23 cellular contexts compared by ENCODE assay signal in the genomic region with DNA sequence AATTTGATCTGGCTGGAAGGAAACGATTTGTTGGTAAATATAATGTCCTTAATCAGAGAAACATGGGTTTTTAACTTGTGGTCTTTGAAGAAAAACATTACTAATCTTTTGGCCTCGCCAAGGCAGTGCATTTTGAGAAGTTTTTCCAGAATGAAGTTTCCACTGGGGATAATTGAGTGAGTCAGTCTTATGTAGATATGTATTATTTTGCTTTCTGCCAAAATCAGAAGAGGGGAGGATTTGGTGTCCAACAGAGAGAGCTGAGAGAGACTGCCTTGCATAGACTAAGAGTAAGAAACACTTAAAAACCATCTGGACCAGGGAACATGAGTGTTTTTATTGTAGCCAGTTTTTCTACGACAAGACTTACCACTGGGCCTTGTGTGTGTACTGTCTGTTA.
DNase-seq lines count a peak whose midpoint lies in the region; ATAC-seq and TF ChIP-seq lines count a peak whose summit lies in the region.
"Had no signal": no experiment of that assay in that cellular context is flagged by ENCODE, and none has a peak within 500 bp of the region (broad histone marks: within the 10 kb centered on the region; RNA-seq: fewer than 3 reads in every experiment).

No MANE protein-coding gene starts in this region.

- ATAC-seq in heart right ventricle (peak in 7 of 8 donors; percentile 63 to 91 (median 85)), gastrocnemius medialis (peak; percentile 33 to 52), GM21529 (IDR thresholded peaks at IDR 0.05; ENCODE audit: unreplicated experiment) (no peak)
- ATAC-seq: activated CD4-positive, CD25-positive, alpha-beta regulatory T cell treated with anti-CD3 and anti-CD28 coated beads, Interleukin-2, amount 50 U/mL, for 24 hours; activated CD8-positive, alpha-beta T cell treated with anti-CD3 and anti-CD28 coated beads for 36 hours; left colon had no signal

- no peak for TF ChIP-seq POLR2A in gastrocnemius medialis (IDR thresholded peaks at IDR 0.05)
- no peak for TF ChIP-seq POLR2A in tibial nerve (IDR thresholded peaks at IDR 0.05)

- H3K4me3 ChIP-seq in heart right ventricle: no peak overlapping the region
- H3K4me3 ChIP-seq in gastrocnemius medialis: no peak overlapping the region
- no peak overlapping the region for H3K4me3 ChIP-seq in tibial nerve
- H3K4me3 ChIP-seq: adrenal gland had no signal

- H3K9me3 Mint-ChIP-seq in chondrocyte (ENCODE audit: low read depth) (peaks cover 3% of the 10 kb centered on the region), osteocyte (ENCODE audit: unreplicated experiment) (no peaks in the 10 kb centered on the region)
- no peaks in the 10 kb centered on the region for H3K9me3 Mint-ChIP-seq in activated T-helper 2 cell treated with anti-CD3 and anti-CD28 coated beads, Interferon-gamma antibody, Interleukin-2, Interleukin-4, amounts not matched to agents 10 μg/mL and 5 μg/mL and 100 μg/mL, durations not matched to agents 14 hours and 24 hours and 36 hours
- H3K9me3 Mint-ChIP-seq: central memory CD8-positive, alpha-beta T cell had no signal

- no peak for TF ChIP-seq CTCF in chondrocyte (IDR thresholded peaks at IDR 0.05)
- no peak for TF ChIP-seq CTCF in heart right ventricle (IDR thresholded peaks at IDR 0.05)
- TF ChIP-seq CTCF in gastrocnemius medialis (IDR thresholded peaks at IDR 0.05 in 4 of 5, conservative IDR thresholded peaks at IDR 0.05 in 1 of 5): no peak
- TF ChIP-seq CTCF in osteocyte (IDR thresholded peaks at IDR 0.05): no peak
- TF ChIP-seq CTCF in tibial nerve (IDR thresholded peaks at IDR 0.05): no peak

- H3K36me3 ChIP-seq in heart right ventricle: no peaks in the 10 kb centered on the region
- H3K36me3 ChIP-seq in gastrocnemius medialis: no peaks in the 10 kb centered on the region
- no peaks in the 10 kb centered on the region for H3K36me3 ChIP-seq in tibial nerve
- H3K36me3 ChIP-seq: adrenal gland had no signal

- in situ Hi-C loops in gastrocnemius medialis (cut with MboI; ENCODE audit: low sequenced_read_pairs in 4 of 4): no loop called here

- H3K27ac Mint-ChIP-seq in chondrocyte (ENCODE audit: unreplicated experiment) (peak overlapping the region; percentile 12), osteocyte (ENCODE audit: unreplicated experiment) (no peak overlapping the region)
- no peak overlapping the region for H3K27ac Mint-ChIP-seq in activated T-helper 2 cell treated with anti-CD3 and anti-CD28 coated beads, Interferon-gamma antibody, Interleukin-2, Interleukin-4, amounts not matched to agents 10 μg/mL and 5 μg/mL and 100 μg/mL, durations not matched to agents 14 hours and 24 hours and 36 hours
- H3K27ac Mint-ChIP-seq: activated CD8-positive, alpha-beta T cell treated with anti-CD3 and anti-CD28 coated beads for 36 hours; CD4-positive, alpha-beta memory T cell; nephron progenitor cell had no signal

- peaks cover 0 to 5% (median 0%) of the 10 kb centered on the region in 7 donors for H3K27me3 ChIP-seq in heart right ventricle
- no peaks in the 10 kb centered on the region for H3K27me3 ChIP-seq in gastrocnemius medialis
- no peaks in the 10 kb centered on the region for H3K27me3 ChIP-seq in tibial nerve
- H3K27me3 ChIP-seq: adrenal gland had no signal

- H3K27me3 Mint-ChIP-seq in chondrocyte (ENCODE audit: low read depth): peaks cover 4% of the 10 kb centered on the region
- no peaks in the 10 kb centered on the region for H3K27me3 Mint-ChIP-seq in osteocyte (ENCODE audit: unreplicated experiment)
- no peaks in the 10 kb centered on the region for H3K27me3 Mint-ChIP-seq in activated T-helper 2 cell treated with anti-CD3 and anti-CD28 coated beads, Interferon-gamma antibody, Interleukin-2, Interleukin-4, amounts not matched to agents 10 μg/mL and 5 μg/mL and 100 μg/mL, durations not matched to agents 14 hours and 24 hours and 36 hours (ENCODE audit: low read depth)

- H3K4me3 Mint-ChIP-seq in chondrocyte (ENCODE audit: unreplicated experiment) (no peak overlapping the region), osteocyte (ENCODE audit: unreplicated experiment) (no peak overlapping the region)
- no peak overlapping the region for H3K4me3 Mint-ChIP-seq in activated T-helper 2 cell treated with anti-CD3 and anti-CD28 coated beads, Interferon-gamma antibody, Interleukin-2, Interleukin-4, amounts not matched to agents 10 μg/mL and 5 μg/mL and 100 μg/mL, durations not matched to agents 14 hours and 24 hours and 36 hours (ENCODE audit: low read depth)
- H3K4me3 Mint-ChIP-seq: activated CD8-positive, alpha-beta T cell treated with anti-CD3 and anti-CD28 coated beads for 36 hours; CD4-positive, alpha-beta memory T cell; central memory CD8-positive, alpha-beta T cell; nephron progenitor cell had no signal

- H3K36me3 Mint-ChIP-seq in chondrocyte (ENCODE audit: low read depth): peaks cover 4% of the 10 kb centered on the region
- H3K36me3 Mint-ChIP-seq in osteocyte (ENCODE audit: unreplicated experiment): no peaks in the 10 kb centered on the region
- no peaks in the 10 kb centered on the region for H3K36me3 Mint-ChIP-seq in activated T-helper 2 cell treated with anti-CD3 and anti-CD28 coated beads, Interferon-gamma antibody, Interleukin-2, Interleukin-4, amounts not matched to agents 10 μg/mL and 5 μg/mL and 100 μg/mL, durations not matched to agents 14 hours and 24 hours and 36 hours (ENCODE audit: low read depth)
- H3K36me3 Mint-ChIP-seq: CD4-positive, alpha-beta memory T cell had no signal

- DNase-seq in GM04503 (ENCODE audit: low read depth) (peak; percentile 57), chondrocyte (ENCODE audit: low spot score) (no peak), heart right ventricle (no peak), gastrocnemius medialis (no peak), osteocyte (ENCODE audit: extremely low spot score, unreplicated experiment) (no peak), tibial nerve (ENCODE audit: low spot score in 2 of 2) (no peak)
- no peak for DNase-seq in activated T-helper 2 cell treated with anti-CD3 and anti-CD28 coated beads, Interferon-gamma antibody, Interleukin-2, Interleukin-4, amounts not matched to agents 10 μg/mL and 5 μg/mL and 100 μg/mL, durations not matched to agents 14 hours and 24 hours and 36 hours (ENCODE audit: low spot score)
- DNase-seq: activated CD8-positive, alpha-beta T cell treated with anti-CD3 and anti-CD28 coated beads for 36 hours; activated gamma-delta T cell treated with Interleukin-2 at 50 U/mL for 16 hours; activated T-cell treated with anti-CD3 and anti-CD28 coated beads for 4 hours; adrenal gland; CD4-positive, alpha-beta memory T cell; erythroblast; GDM1; glutamatergic neuron; KBM-7; left colon; midbrain; NCI-H82; nephron progenitor cell had no signal

- WGBS in heart right ventricle, 2 donors: 50 to 53% methylated on average over 3 of the region's 3 CpGs
- WGBS in tibial nerve, 2 donors: 49 to 51% methylated on average over 3 of the region's 3 CpGs

- H3K9me3 ChIP-seq in heart right ventricle (no peaks in the 10 kb centered on the region), gastrocnemius medialis (no peaks in the 10 kb centered on the region), tibial nerve (no peaks in the 10 kb centered on the region)
- H3K9me3 ChIP-seq: adrenal gland had no signal

- H3K27ac ChIP-seq in heart right ventricle: peak overlapping the region in 5 of 10 donors; percentile 19 to 68 (median 47)
- H3K27ac ChIP-seq in gastrocnemius medialis: no peak overlapping the region
- peak overlapping the region in 2 of 4 donors; percentile 18 to 26 for H3K27ac ChIP-seq in tibial nerve
- H3K27ac ChIP-seq: adrenal gland had no signal

- H3K4me1 Mint-ChIP-seq in chondrocyte (ENCODE audit: low read depth): peaks cover 3% of the 10 kb centered on the region
- no peaks in the 10 kb centered on the region for H3K4me1 Mint-ChIP-seq in osteocyte (ENCODE audit: unreplicated experiment)
- H3K4me1 Mint-ChIP-seq in activated T-helper 2 cell treated with anti-CD3 and anti-CD28 coated beads, Interferon-gamma antibody, Interleukin-2, Interleukin-4, amounts not matched to agents 10 μg/mL and 5 μg/mL and 100 μg/mL, durations not matched to agents 14 hours and 24 hours and 36 hours (ENCODE audit: low read depth): peaks cover 1% of the 10 kb centered on the region
- H3K4me1 Mint-ChIP-seq: central memory CD8-positive, alpha-beta T cell; nephron progenitor cell had no signal

- intact Hi-C loops in heart right ventricle (cut with DNase I) (no loop called here), gastrocnemius medialis (cut with DNase I; ENCODE audit: low total_unique reads) (no loop called here)
- intact Hi-C loops in activated T-helper 2 cell treated with anti-CD3 and anti-CD28 coated beads, Interferon-gamma antibody, Interleukin-2, Interleukin-4, amounts not matched to agents 10 μg/mL and 5 μg/mL and 100 μg/mL, durations not matched to agents 14 hours and 24 hours and 36 hours (cut with micrococcal nuclease): no loop called here

- TF ChIP-seq EP300 in tibial nerve (IDR thresholded peaks at IDR 0.05): no peak

- H3K4me1 ChIP-seq in heart right ventricle: peaks cover 0 to 11% (median 0%) of the 10 kb centered on the region in 9 donors
- H3K4me1 ChIP-seq in gastrocnemius medialis: no peaks in the 10 kb centered on the region
- H3K4me1 ChIP-seq in tibial nerve: peaks cover 0 to 10% (median 0%) of the 10 kb centered on the region in 4 donors
- H3K4me1 ChIP-seq: adrenal gland had no signal
